15 cellular contexts compared by ENCODE assay signal in the genomic region with DNA sequence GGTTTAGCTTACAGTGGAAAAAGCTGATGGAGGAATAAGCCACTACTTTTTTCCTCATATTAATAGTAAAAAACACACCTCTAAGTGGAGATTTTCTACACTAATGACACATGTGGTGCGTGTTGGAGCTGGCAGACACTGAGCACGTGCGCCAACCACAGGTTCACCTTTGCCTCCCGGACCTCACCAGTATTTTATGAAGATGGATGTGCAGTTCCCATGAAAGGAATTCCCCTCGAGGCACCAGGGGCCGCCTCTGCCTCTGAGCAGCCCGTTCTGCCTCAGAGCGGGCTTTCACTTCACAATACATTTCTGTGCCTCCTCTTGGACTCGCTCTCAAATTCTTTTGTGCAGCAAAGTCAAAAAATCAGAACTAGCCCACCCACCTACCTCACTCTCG.
"Had no signal": no experiment of that assay in that cellular context is flagged by ENCODE, and none has a peak within 500 bp of the region (broad histone marks: within the 10 kb centered on the region; RNA-seq: fewer than 3 reads in every experiment).

No MANE protein-coding gene starts in this region.

- H3K4me3 ChIP-seq: ascending aorta, ovary, psoas muscle, tibial artery, uterus had no signal

- H3K9me3 ChIP-seq: ascending aorta, ovary, psoas muscle, tibial artery, uterus had no signal

- H3K27ac ChIP-seq: ascending aorta, ovary, psoas muscle, tibial artery, uterus had no signal

- H3K27me3 ChIP-seq: ascending aorta, ovary, tibial artery, uterus had no signal

- DNase-seq: activated CD4-positive, alpha-beta T cell treated with anti-CD3 and anti-CD28 coated beads, Interleukin-2, amount 50 U/mL, for 4 hours; activated CD4-positive, CD25-positive, alpha-beta regulatory T cell treated with anti-CD3 and anti-CD28 coated beads, Interleukin-2, amount 50 U/mL, for 72 hours; activated gamma-delta T cell; effector CD8-positive, alpha-beta T cell; naive thymus-derived CD4-positive, alpha-beta T cell; ovary; psoas muscle; right cardiac atrium; stimulated activated naive CD8-positive, alpha-beta T cell treated with anti-CD3 and anti-CD28 coated beads, Interleukin-15, Interleukin-2, amounts not matched to agents 100 U/mL and 50 U/mL, for 24 hours; substantia nigra; T-helper 17 cell; tibial artery; uterus had no signal

- H3K4me1 ChIP-seq: ascending aorta, psoas muscle, tibial artery, uterus had no signal

- H3K36me3 ChIP-seq: ascending aorta, ovary, tibial artery, uterus had no signal

- ATAC-seq: left lobe of liver; naive thymus-derived CD4-positive, alpha-beta T cell; psoas muscle; right cardiac atrium; stimulated activated naive CD8-positive, alpha-beta T cell treated with anti-CD3 and anti-CD28 coated beads, Interleukin-15, Interleukin-2, amounts not matched to agents 100 U/mL and 50 U/mL, for 24 hours; T-helper 17 cell had no signal
